Comparison of ENCODE assay signal across 2 cellular contexts in genomic region chr6:136788069-136788902, GRCh38.
TF ChIP-seq lines count a peak whose summit lies in the region.

No MANE protein-coding gene starts in this region.

TF ChIP-seq in A549, 52 proteins besides CTCF, POLR2A, EP300 and RAD21:
- no peak for TF ChIP-seq RNF2 (IDR thresholded peaks at IDR 0.05; ENCODE audit: borderline replicate concordance, low read depth)
- TF ChIP-seq PHF8 (IDR thresholded peaks at IDR 0.05; ENCODE audit: borderline replicate concordance, low read depth): no peak
- no peak for TF ChIP-seq REST (IDR thresholded peaks at IDR 0.05)
- no peak for TF ChIP-seq SMC3 (IDR thresholded peaks at IDR 0.05)

TF ChIP-seq in HCT116, 20 proteins besides CTCF, POLR2A, EP300 and RAD21:
- no peak for TF ChIP-seq ELF1 (IDR thresholded peaks at IDR 0.05; ENCODE audit: borderline replicate concordance, low read depth)
- no peak for TF ChIP-seq MAX (IDR thresholded peaks at IDR 0.05)
- TF ChIP-seq FOSL1 (IDR thresholded peaks at IDR 0.05; ENCODE audit: low read depth): no peak; the same call in 1 of the 2 replicates
- TF ChIP-seq EZH2phosphoT487 (IDR thresholded peaks at IDR 0.05; ENCODE audit: borderline replicate concordance): no peak
- TF ChIP-seq POLR2AphosphoS5 (IDR thresholded peaks at IDR 0.05; ENCODE audit: low read depth, low read length): no peak
- no peak for TF ChIP-seq SRF (IDR thresholded peaks at IDR 0.05; ENCODE audit: low read depth)
- peak; percentile 71 for TF ChIP-seq CEBPB (IDR thresholded peaks at IDR 0.05; ENCODE audit: low read depth)
- no peak for TF ChIP-seq ZBTB33 (IDR thresholded peaks at IDR 0.05; ENCODE audit: extremely low read depth, insufficient replicate concordance, low read length)
- TF ChIP-seq SP1 (IDR thresholded peaks at IDR 0.05; ENCODE audit: low read depth): peak; percentile 27; the same call in 1 of the 2 replicates
- TF ChIP-seq JUND (IDR thresholded peaks at IDR 0.05): no peak; the same call in 1 of the 2 replicates
- TF ChIP-seq EZH2 (IDR thresholded peaks at IDR 0.05): no peak
